ENCODE assay signal across 23 cellular contexts in the genomic region with DNA sequence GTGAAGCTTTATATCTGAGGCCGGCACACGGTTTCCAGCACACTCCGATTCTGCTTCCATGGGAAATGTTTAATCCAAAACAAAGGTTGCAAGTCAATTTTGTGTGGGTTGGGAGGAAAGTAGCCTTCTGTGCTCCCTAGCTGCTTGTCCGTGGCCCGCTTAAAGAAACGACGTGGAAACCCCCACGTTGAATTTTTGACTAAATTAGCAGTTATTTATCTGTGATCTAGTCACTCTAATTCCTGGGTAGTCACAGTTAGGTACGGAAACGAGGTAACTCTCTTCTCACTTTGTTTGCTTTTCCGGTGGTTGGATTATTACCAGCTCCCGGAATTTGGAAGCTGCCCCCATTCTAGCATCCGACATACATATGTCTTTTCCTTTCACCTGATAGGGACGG. TPM values are rescaled to one million over a fixed set of nuclear protein-coding genes. Genes with fewer than 3 reads are reported as not detected.
DNase-seq lines count a peak whose midpoint lies in the region; ATAC-seq and TF ChIP-seq lines count a peak whose summit lies in the region.
"Had no signal": no experiment of that assay in that cellular context is flagged by ENCODE, and none has a peak within 500 bp of the region (broad histone marks: within the 10 kb centered on the region; RNA-seq: fewer than 3 reads in every experiment).

No MANE protein-coding gene starts in this region.

- H3K4me3 ChIP-seq in dorsolateral prefrontal cortex (peak overlapping the region in 58 of 59 donors; percentile 34 to 73 (median 58)), lower lobe of right lung (no peak overlapping the region)
- H3K4me3 ChIP-seq: PC-9, SJSA1 had no signal

- peak overlapping the region in 1 of 3 experiments; percentile 7 for H3K27ac Mint-ChIP-seq in nephron
- H3K27ac Mint-ChIP-seq: CD4-positive, alpha-beta memory T cell had no signal

- no peak for TF ChIP-seq CTCF in dorsolateral prefrontal cortex (IDR thresholded peaks at IDR 0.05 in 54 of 56, conservative IDR thresholded peaks at IDR 0.05 in 2 of 56; ENCODE audit: low read depth in 1 of 56, partially characterized antibody in 56 of 56)
- no peak for TF ChIP-seq CTCF in nephron (IDR thresholded peaks at IDR 0.05; ENCODE audit: unreplicated experiment in 3 of 3)
- TF ChIP-seq CTCF in lower lobe of right lung (IDR thresholded peaks at IDR 0.05) = no peak

- H3K36me3 Mint-ChIP-seq in nephron (ENCODE audit: low read depth) = no peaks in the 10 kb centered on the region
- H3K36me3 Mint-ChIP-seq: CD4-positive, alpha-beta memory T cell had no signal

- H3K9me3 ChIP-seq in lower lobe of right lung = no peaks in the 10 kb centered on the region
- H3K9me3 ChIP-seq: SJSA1 had no signal

- H3K9me3 Mint-ChIP-seq in nephron = no peaks in the 10 kb centered on the region

- ATAC-seq in lower lobe of right lung = no peak
- ATAC-seq: Right ventricle myocardium inferior had no signal

- H3K27ac ChIP-seq in angular gyrus (ENCODE audit: low read depth, low read length) = peak overlapping the region; percentile 59
- peak overlapping the region in 54 of 59 donors; percentile 26 to 95 (median 82) for H3K27ac ChIP-seq in dorsolateral prefrontal cortex
- H3K27ac ChIP-seq in temporal lobe (ENCODE audit: low read depth, low read length) = peak overlapping the region; percentile 19
- H3K27ac ChIP-seq in lower lobe of right lung = no peak overlapping the region
- H3K27ac ChIP-seq: PC-9, SJSA1 had no signal

- H3K27me3 ChIP-seq in dorsolateral prefrontal cortex (peaks cover 0 to 56% (median 0%) of the 10 kb centered on the region in 45 donors), lower lobe of right lung (ENCODE audit: low read depth) (no peaks in the 10 kb centered on the region)
- H3K27me3 ChIP-seq: SJSA1 had no signal

- H3K4me1 Mint-ChIP-seq in nephron = peaks cover 61% of the 10 kb centered on the region

- peak in 1 of 10 donors; percentile 38 for DNase-seq in dorsolateral prefrontal cortex
- DNase-seq in mucosa of gallbladder (ENCODE audit: low spot score) = no peak
- no peak for DNase-seq in lower lobe of right lung
- no peak for DNase-seq in A172 (ENCODE audit: low spot score)
- DNase-seq in dermis blood vessel endothelial cell = no peak
- DNase-seq: CD4-positive, alpha-beta memory T cell; COR-L47; GF-D8; HCEC 1CT; KBM-7; NCI-H1105 treated with DMSO at 0.1 percent for 48 hours; NCI-H2029; NCI-H446; NCI-H524 treated with DMSO at 0.1 percent for 48 hours; NCI-H82; NK-92 treated with Interleukin-12 subunit alpha and Interleukin-12 subunit beta, amount 100 ng/mL, for 24 hours; PC-9 had no signal

- H3K27me3 Mint-ChIP-seq in nephron (ENCODE audit: low read depth) = no peaks in the 10 kb centered on the region

- peaks cover 2% of the 10 kb centered on the region for H3K4me1 ChIP-seq in lower lobe of right lung
- H3K4me1 ChIP-seq: SJSA1 had no signal

- H3K4me3 Mint-ChIP-seq in nephron = peak overlapping the region in 2 of 3 experiments; percentile 67 to 80

- intact Hi-C loops in dorsolateral prefrontal cortex (cut with DNase I) = no loop called here
- intact Hi-C loops in lower lobe of right lung (cut with DNase I) = no loop called here

- no peaks in the 10 kb centered on the region for H3K36me3 ChIP-seq in lower lobe of right lung
- H3K36me3 ChIP-seq: SJSA1 had no signal

RNA-seq across cellular contexts. Expression of a gene that starts 10.0 kb away (rescaled TPM):
- 100 to 1,000 TPM in 119 of 120 experiments, 10 to 100 TPM in 1; 93.7 to 263 (median 189) TPM for total RNA-seq in dorsolateral prefrontal cortex
- total RNA-seq in temporal lobe = 129 TPM
- 24.6 TPM for total RNA-seq in mucosa of gallbladder
- total RNA-seq in lower lobe of right lung = 106 TPM
- 0.10 TPM in 1 of 2 replicates, not detected in the other for total RNA-seq in A172 (2014; rRNA removed; shearing (Covaris generic))
- 10.2 and 18.5 TPM in 2 replicates for total RNA-seq in dermis blood vessel endothelial cell
- total RNA-seq: A673, PC-9, SJSA1 had no signal

Comparison
In these comparisons a context has a peak if more than half of its experiments do, and no peak if none do; other contexts are left out.
1. RNA of a gene that starts 10.0 kb away (total RNA-seq): 93.7 to 263 TPM in dorsolateral prefrontal cortex, 129 TPM in temporal lobe (single experiment), 106 TPM in lower lobe of right lung (single experiment), 24.6 TPM in mucosa of gallbladder (single experiment) and 10.2 to 18.5 TPM in dermis blood vessel endothelial cell; 0.10 TPM in A172; every median in the first group is over 10 times any median in the second.